ENCODE assay signal across 13 cellular contexts in genomic region chr20:39547546-39548410, GRCh38.
"Had no signal": no experiment of that assay in that cellular context is flagged by ENCODE, and none has a peak within 500 bp of the region (broad histone marks: within the 10 kb centered on the region; RNA-seq: fewer than 3 reads in every experiment).

No MANE protein-coding gene starts in this region.

- H3K27me3 ChIP-seq: adrenal gland, colonic mucosa, sigmoid colon had no signal

- H3K27ac ChIP-seq: adrenal gland, colonic mucosa, prostate gland, sigmoid colon had no signal

- H3K9me3 ChIP-seq: adrenal gland, colonic mucosa, prostate gland, sigmoid colon had no signal

- H3K4me3 Mint-ChIP-seq: naive thymus-derived CD4-positive, alpha-beta T cell; stimulated activated naive CD8-positive, alpha-beta T cell treated with anti-CD3 and anti-CD28 coated beads, Interleukin-15, Interleukin-2, amounts not matched to agents 100 ng/mL and 50 ng/mL, for 24 hours had no signal

- H3K36me3 Mint-ChIP-seq: naive thymus-derived CD4-positive, alpha-beta T cell had no signal

- ATAC-seq: naive thymus-derived CD4-positive, alpha-beta T cell had no signal

- H3K4me3 ChIP-seq: adrenal gland, colonic mucosa, prostate gland, sigmoid colon had no signal

- H3K4me1 Mint-ChIP-seq: naive thymus-derived CD4-positive, alpha-beta T cell had no signal

- DNase-seq: activated naive CD4-positive, alpha-beta T cell treated with anti-CD3 and anti-CD28 coated beads, Interleukin-2, amount 50 U/mL, for 16 hours; adrenal gland; colonic mucosa; effector CD4-positive, alpha-beta T cell; midbrain; naive thymus-derived CD4-positive, alpha-beta T cell; occipital lobe; sigmoid colon; stimulated activated CD4-positive, alpha-beta T cell treated with anti-CD3 and anti-CD28 coated beads, Interleukin-12 subunit alpha, Interleukin-12 subunit beta, amount 100 ng/mL, for 4 hours; stimulated activated CD4-positive, alpha-beta T cell treated with anti-CD3 and anti-CD28 coated beads, Interleukin-4, amount 100 ng/mL, for 1 hour had no signal

- H3K27ac Mint-ChIP-seq: activated T-helper 2 cell treated with anti-CD3 and anti-CD28 coated beads, Interferon-gamma antibody, Interleukin-2, Interleukin-4, amounts not matched to agents 10 μg/mL and 5 μg/mL and 100 μg/mL, durations not matched to agents 14 hours and 24 hours and 36 hours; naive thymus-derived CD4-positive, alpha-beta T cell; stimulated activated naive CD8-positive, alpha-beta T cell treated with anti-CD3 and anti-CD28 coated beads, Interleukin-15, Interleukin-2, amounts not matched to agents 100 ng/mL and 50 ng/mL, for 24 hours had no signal

- H3K9me3 Mint-ChIP-seq: activated T-helper 2 cell treated with anti-CD3 and anti-CD28 coated beads, Interferon-gamma antibody, Interleukin-2, Interleukin-4, amounts not matched to agents 10 μg/mL and 5 μg/mL and 100 μg/mL, durations not matched to agents 14 hours and 24 hours and 36 hours had no signal

- H3K36me3 ChIP-seq: adrenal gland, colonic mucosa, prostate gland, sigmoid colon had no signal

- H3K4me1 ChIP-seq: adrenal gland, colonic mucosa, prostate gland, sigmoid colon had no signal
